ENCODE assay signal across 8 cellular contexts in genomic region chr3:115040673-115041286, GRCh38.
DNase-seq lines count a peak whose midpoint lies in the region; ATAC-seq and TF ChIP-seq lines count a peak whose summit lies in the region.

No MANE protein-coding gene starts in this region.

- H3K36me3 ChIP-seq in osteoblast (ENCODE audit: insufficient read depth, low read length) (no peaks in the 10 kb centered on the region), aorta (ENCODE audit: control insufficient read depth in 1 of 2, insufficient read depth in 2 of 2, low read length in 1 of 2) (no peaks in the 10 kb centered on the region)

- ATAC-seq in activated B cell treated with CpG ODN at 0.5 μM for 24 hours (ENCODE audit: low read depth) = no peak
- no peak for ATAC-seq in aorta (ENCODE audit: low FRiP score)
- no peak for ATAC-seq in HG02938 (IDR thresholded peaks at IDR 0.05; ENCODE audit: unreplicated experiment)

- CTCF ChIA-PET in activated B cell treated with CpG ODN at 0.5 μM for 24 hours (lab: Charles Lee) = interaction anchor here (0.7 to 1.8 kb wide), 6 partner anchors 51 to 652 kb away, joined by 3 to 11 read pairs (median 4); no protein-coding TSS in a partner anchor

- H4K20me1 ChIP-seq in osteoblast (ENCODE audit: insufficient read depth, low read length) = no peaks in the 10 kb centered on the region

- H3K27me3 ChIP-seq in osteoblast (ENCODE audit: insufficient read depth, low read length) (no peaks in the 10 kb centered on the region), aorta (ENCODE audit: control insufficient read depth in 1 of 2, insufficient read depth in 2 of 2, low read length in 1 of 2) (no peaks in the 10 kb centered on the region)

- 23 to 24% methylated on average over 4 of the region's 4 CpGs for WGBS in aorta, 2 donors

- H3K27ac Mint-ChIP-seq in activated B cell treated with CpG ODN at 0.5 μM for 24 hours = no peak overlapping the region

- peak; percentile 56 for DNase-seq in AG10803 (ENCODE audit: low read depth)
- peak; percentile 56 for DNase-seq in M059J (ENCODE audit: low read depth)
- no peak for DNase-seq in activated B cell treated with CpG ODN at 0.5 μM for 24 hours
- peak; percentile 47 for DNase-seq in fibroblast of gingiva (ENCODE audit: low read depth)
- DNase-seq in osteoblast (ENCODE audit: insufficient read length, low spot score, missing footprints) = peak; percentile 83
- no peak for DNase-seq in aorta

- no peaks in the 10 kb centered on the region for H3K79me2 ChIP-seq in osteoblast (ENCODE audit: insufficient read depth, low read length)

- H3K27ac ChIP-seq in osteoblast (ENCODE audit: low read depth, low read length) (no peak overlapping the region), aorta (ENCODE audit: low read depth in 1 of 2, low read length in 2 of 2) (no peak overlapping the region)

- H3K4me3 ChIP-seq in AG10803 (ENCODE audit: low read length) = no peak overlapping the region
- no peak overlapping the region for H3K4me3 ChIP-seq in GM12875 (ENCODE audit: low read depth, low read length)
- H3K4me3 ChIP-seq in osteoblast (ENCODE audit: insufficient read depth, low read length) = no peak overlapping the region
- H3K4me3 ChIP-seq in aorta (ENCODE audit: low read length in 2 of 2) = no peak overlapping the region

- no peak overlapping the region for H2AFZ ChIP-seq in osteoblast (ENCODE audit: low read length)

- no peaks in the 10 kb centered on the region for H3K27me3 Mint-ChIP-seq in activated B cell treated with CpG ODN at 0.5 μM for 24 hours

- H3K4me3 Mint-ChIP-seq in activated B cell treated with CpG ODN at 0.5 μM for 24 hours = no peak overlapping the region

- H3K36me3 Mint-ChIP-seq in activated B cell treated with CpG ODN at 0.5 μM for 24 hours (ENCODE audit: low read depth) = no peaks in the 10 kb centered on the region

- H3K9me3 ChIP-seq in osteoblast (ENCODE audit: low read depth, low read length) (no peaks in the 10 kb centered on the region), aorta (ENCODE audit: control insufficient read depth, low read length) (no peaks in the 10 kb centered on the region)

- H3K4me1 Mint-ChIP-seq in activated B cell treated with CpG ODN at 0.5 μM for 24 hours = no peaks in the 10 kb centered on the region

- peak; percentile 73 for TF ChIP-seq CTCF in AG10803 (conservative IDR thresholded peaks at IDR 0.05; ENCODE audit: low read length)
- TF ChIP-seq CTCF in GM12875 (IDR thresholded peaks at IDR 0.05; ENCODE audit: borderline replicate concordance, insufficient read depth, low read depth, low read length) = peak; percentile 47; the same call in 1 of the 2 replicates
- peak; percentile 24 for TF ChIP-seq CTCF in activated B cell treated with CpG ODN at 0.5 μM for 24 hours (IDR thresholded peaks at IDR 0.05)
- TF ChIP-seq CTCF in osteoblast (IDR thresholded peaks at IDR 0.05; ENCODE audit: extremely low read depth, low read depth, low read length) = peak; percentile 80

- H3K9me3 Mint-ChIP-seq in activated B cell treated with CpG ODN at 0.5 μM for 24 hours = no peaks in the 10 kb centered on the region

- H3K4me1 ChIP-seq in osteoblast (ENCODE audit: insufficient read depth, low read length) (peaks cover 13% of the 10 kb centered on the region), aorta (ENCODE audit: control insufficient read depth in 1 of 2, insufficient read depth in 2 of 2, low read length in 2 of 2) (no peaks in the 10 kb centered on the region)

- intact Hi-C loops in activated B cell treated with CpG ODN at 0.5 μM for 24 hours (cut with micrococcal nuclease) (loop anchor here (1.0 to 5.0 kb wide), 6 partner anchors 131 to 777 kb away; no protein-coding TSS in a partner anchor), aorta (cut with DNase I) (loop anchor here in 1 of 2 donors (2.0 kb wide), 1 partner anchor 52 kb away; no protein-coding TSS in a partner anchor)

- POLR2A ChIA-PET in activated B cell treated with CpG ODN at 0.5 μM for 24 hours (lab: Charles Lee) = no interaction called here

- no peak overlapping the region for H3K4me2 ChIP-seq in osteoblast (ENCODE audit: insufficient read depth, low read length)

Comparison
In these comparisons a context has a peak if more than half of its experiments do, and no peak if none do; other contexts are left out.
1. DNase-seq: peak in AG10803 (single experiment), M059J (single experiment), fibroblast of gingiva (single experiment) and osteoblast (single experiment); none in activated B cell treated with CpG ODN at 0.5 μM for 24 hours (single experiment) and aorta (0 of 2).
2. CTCF ChIP-seq: peak in every context shown above with its lines; median percentile 80 in osteoblast; 73 in AG10803; 47 in GM12875; 24 in activated B cell treated with CpG ODN at 0.5 μM for 24 hours.